ENCODE assay signal across 12 cellular contexts in genomic region chr1:35560256-35561225, GRCh38. TPM values are rescaled to one million over a fixed set of nuclear protein-coding genes. Genes with fewer than 3 reads are reported as not detected.
A peak's percentile ranks its signal among the peaks of the same experiment; 100 is the strongest.
DNase-seq lines count a peak whose midpoint lies in the region; ATAC-seq and TF ChIP-seq lines count a peak whose summit lies in the region.
"Had no signal": no experiment of that assay in that cellular context is flagged by ENCODE, and none has a peak within 500 bp of the region (broad histone marks: within the 10 kb centered on the region; RNA-seq: fewer than 3 reads in every experiment).

No MANE protein-coding gene starts in this region.

- ATAC-seq in naive B cell (ENCODE audit: low read depth in 2 of 2) (no peak), GM21360 (IDR thresholded peaks at IDR 0.05; ENCODE audit: unreplicated experiment) (no peak)

- peak overlapping the region in 4 of 6 donors; percentile 29 to 83 (median 46) for H3K27ac Mint-ChIP-seq in naive B cell

- peaks cover 38 to 43% (median 42%) of the 10 kb centered on the region in 3 donors for H3K4me1 Mint-ChIP-seq in naive B cell

- H3K4me3 Mint-ChIP-seq in naive B cell, result peak overlapping the region in 2 of 8 donors; percentile 38 to 72

- no peaks in the 10 kb centered on the region for H3K27me3 Mint-ChIP-seq in naive B cell

- 0 out of 2 replicates have a peak overlapping the region, but pooled peaks have one; percentile 20 for H3K27ac ChIP-seq in 22Rv1
- H3K27ac ChIP-seq in effector memory CD4-positive, alpha-beta T cell (ENCODE audit: insufficient read depth, low read length, poor library complexity, severe bottlenecking), result peak overlapping the region; percentile 39
- H3K27ac ChIP-seq: hepatocyte had no signal

- DNase-seq in NCI-H1694 treated with DMSO at 0.1 percent for 48 hours (lab: John Stamatoyannopoulos, UW), result peak; percentile 36
- DNase-seq in effector memory CD4-positive, alpha-beta T cell, result no peak
- no peak for DNase-seq in naive B cell
- DNase-seq in GF-D8 (lab: John Stamatoyannopoulos, UW), result no peak
- no peak for DNase-seq in NCI-H1930 (lab: John Stamatoyannopoulos, UW)
- DNase-seq in CD1c-positive myeloid dendritic cell (ENCODE audit: extremely low spot score), result no peak
- DNase-seq: AML-193, SHP77 had no signal

- peaks cover 4% of the 10 kb centered on the region for H3K36me3 ChIP-seq in effector memory CD4-positive, alpha-beta T cell (ENCODE audit: control insufficient read depth, insufficient read depth, low read length)
- H3K36me3 ChIP-seq: neutrophil had no signal

- H3K9me3 Mint-ChIP-seq in naive B cell, result no peaks in the 10 kb centered on the region

- TF ChIP-seq CTCF in 22Rv1 (IDR thresholded peaks at IDR 0.05), result no peak

- H3K27me3 ChIP-seq in effector memory CD4-positive, alpha-beta T cell (replicated peaks; ENCODE audit: control insufficient read depth, insufficient read depth, low read length, poor library complexity, severe bottlenecking), result no peaks in the 10 kb centered on the region
- H3K27me3 ChIP-seq: hepatocyte, neutrophil had no signal

- H3K4me3 ChIP-seq in effector memory CD4-positive, alpha-beta T cell (ENCODE audit: insufficient read depth, low read depth, low read length, poor library complexity, severe bottlenecking), result no peak overlapping the region
- H3K4me3 ChIP-seq: hepatocyte had no signal

- no peaks in the 10 kb centered on the region for H3K36me3 Mint-ChIP-seq in naive B cell

- peaks cover 25% of the 10 kb centered on the region for H3K4me1 ChIP-seq in effector memory CD4-positive, alpha-beta T cell (ENCODE audit: control insufficient read depth, insufficient read depth, low read length, poor library complexity, severe bottlenecking)

- no peaks in the 10 kb centered on the region for H3K9me3 ChIP-seq in effector memory CD4-positive, alpha-beta T cell (ENCODE audit: control insufficient read depth, low read length)
- H3K9me3 ChIP-seq: neutrophil had no signal

RNA-seq across cellular contexts. Expression of gene NCDN, which starts 2.9 kb away (rescaled TPM):
- 10 to 100 TPM in 1 of 6 donors, 1 to 10 TPM in 5; 4.8 to 13.0 (median 6.7) TPM for polyA plus RNA-seq in naive B cell (ENCODE audit: low read depth in 6 of 6)

RNA-seq across cellular contexts. Expression of gene KIAA0319L, which starts 3.3 kb away (rescaled TPM):
- 10 to 100 TPM; 17.1 to 29.0 (median 22.6) TPM for polyA plus RNA-seq in naive B cell (ENCODE audit: low read depth in 6 of 6)

RNA-seq across cellular contexts. Expression of gene TFAP2E, which starts 12.6 kb away (rescaled TPM):
- polyA plus RNA-seq in naive B cell (ENCODE audit: low read depth in 6 of 6), result under 1 TPM in 4 of 6 donors, not detected in 2; 0.16 to 0.62 (median 0.24) TPM
